In the genomic region with DNA sequence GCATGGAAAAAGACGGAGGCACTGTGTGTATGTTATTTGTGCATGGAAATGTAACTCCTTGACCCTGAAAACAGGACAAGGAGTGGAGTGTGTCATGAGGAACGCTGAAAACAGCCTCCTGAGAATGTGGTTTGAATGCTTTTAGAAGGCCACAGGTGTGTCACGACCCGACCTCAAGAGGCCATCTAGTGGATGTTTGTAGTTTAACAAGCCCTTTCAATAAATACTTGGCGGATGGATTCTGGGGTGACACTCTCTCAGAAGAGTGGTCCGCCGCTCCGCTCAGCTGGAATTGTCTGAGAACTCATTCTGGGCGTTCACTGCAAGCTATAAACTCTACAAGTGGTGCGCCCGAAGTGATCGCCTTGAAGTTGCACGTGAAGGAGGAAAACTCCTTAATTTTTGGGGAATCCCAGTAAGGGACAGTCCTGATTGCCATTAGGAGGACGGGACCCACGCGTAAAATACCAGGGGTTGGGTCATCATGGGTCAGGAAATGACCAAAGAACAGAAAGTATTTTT, we compare ENCODE assay signal across 9 cellular contexts. TPM values are rescaled to one million over a fixed set of nuclear protein-coding genes. Genes with fewer than 3 reads are reported as not detected.
DNase-seq lines count a peak whose midpoint lies in the region; ATAC-seq and TF ChIP-seq lines count a peak whose summit lies in the region.
"Not testable (repeated sequence)": the region's sequence is repeated elsewhere in the genome, so short reads cannot be mapped to it uniquely, and the experiment has no call there.
"Had no signal": no experiment of that assay in that cellular context is flagged by ENCODE, and none has a peak within 500 bp of the region (broad histone marks: within the 10 kb centered on the region; RNA-seq: fewer than 3 reads in every experiment).

No MANE protein-coding gene starts in this region.

- POLR2A ChIA-PET in Panc1 (lab: Charles Lee), result not testable (repeated sequence)

- intact Hi-C loops in Panc1 (cut with micrococcal nuclease; ENCODE audit: unreplicated experiment), result loop anchor here (1.0 kb wide), 1 partner anchor 122 kb away; no protein-coding TSS in a partner anchor

- H3K9me3 Mint-ChIP-seq in activated T-helper 17 cell treated with anti-CD3 and anti-CD28 coated beads, Interleukin-2, amount 50 U/mL, for 72 hours; memory B cell; stimulated activated effector memory CD8-positive, alpha-beta T cell treated with anti-CD3 and anti-CD28 coated beads, Interleukin-12 subunit alpha, Interleukin-12 subunit beta, amount 100 ng/mL, for 72 hours: not testable (repeated sequence)

- not testable (repeated sequence) for H3K36me3 ChIP-seq in Panc1 (ENCODE audit: control insufficient read depth, insufficient read depth, low read length)

- H3K27ac Mint-ChIP-seq in activated T-helper 17 cell treated with anti-CD3 and anti-CD28 coated beads, Interleukin-2, amount 50 U/mL, for 72 hours; memory B cell: not testable (repeated sequence)
- H3K27ac Mint-ChIP-seq in stimulated activated effector memory CD8-positive, alpha-beta T cell treated with anti-CD3 and anti-CD28 coated beads, Interleukin-12 subunit alpha, Interleukin-12 subunit beta, amount 100 ng/mL, for 72 hours, result peak overlapping the region; percentile 52

- CTCF ChIA-PET in Panc1 (lab: Charles Lee), result interaction anchor here (1.1 kb wide), 1 partner anchor 28 kb away, joined by 3 read pairs; no protein-coding TSS in a partner anchor

- not testable (repeated sequence) for H3K27ac ChIP-seq in Panc1 (ENCODE audit: low read length)
- peak overlapping the region; percentile 44 for H3K27ac ChIP-seq in epithelial cell of prostate

- not testable (repeated sequence) for BruUV-seq in Panc1 (replicated peaks; lab: Mats Ljungman, UMichigan)

- peaks cover 15% of the 10 kb centered on the region for H3K27me3 ChIP-seq in Panc1 (ENCODE audit: control insufficient read depth, insufficient read depth, low read length)

- not testable (repeated sequence) for H3K27me3 Mint-ChIP-seq in activated T-helper 17 cell treated with anti-CD3 and anti-CD28 coated beads, Interleukin-2, amount 50 U/mL, for 72 hours
- peaks cover 10% of the 10 kb centered on the region for H3K27me3 Mint-ChIP-seq in memory B cell

- not testable (repeated sequence) for H3K4me1 ChIP-seq in Panc1 (ENCODE audit: control insufficient read depth, insufficient read depth, low read length)

- not testable (repeated sequence) for H3K4me1 Mint-ChIP-seq in activated T-helper 17 cell treated with anti-CD3 and anti-CD28 coated beads, Interleukin-2, amount 50 U/mL, for 72 hours; memory B cell; stimulated activated effector memory CD8-positive, alpha-beta T cell treated with anti-CD3 and anti-CD28 coated beads, Interleukin-12 subunit alpha, Interleukin-12 subunit beta, amount 100 ng/mL, for 72 hours

- in situ Hi-C loops in Panc1 (cut with HindIII; ENCODE audit: low pct_unique_long_range_greater_than_20kb, low sequenced_read_pairs), result not testable (repeated sequence)

- H3K4me3 ChIP-seq in Panc1 (ENCODE audit: low read depth in 2 of 2, low read length in 2 of 2), result peak overlapping the region in 1 of 2 experiments; percentile 16; a peak in 2 of 4 replicates

- H3K4me3 Mint-ChIP-seq in activated T-helper 17 cell treated with anti-CD3 and anti-CD28 coated beads, Interleukin-2, amount 50 U/mL, for 72 hours, result peak overlapping the region; percentile 82
- peak overlapping the region; percentile 74 for H3K4me3 Mint-ChIP-seq in memory B cell
- peak overlapping the region; percentile 73 for H3K4me3 Mint-ChIP-seq in stimulated activated effector memory CD8-positive, alpha-beta T cell treated with anti-CD3 and anti-CD28 coated beads, Interleukin-12 subunit alpha, Interleukin-12 subunit beta, amount 100 ng/mL, for 72 hours

- H3K9me3 ChIP-seq in Panc1 (ENCODE audit: control insufficient read depth, insufficient read depth, low read depth, low read length), result not testable (repeated sequence)

- H3K36me3 Mint-ChIP-seq in activated T-helper 17 cell treated with anti-CD3 and anti-CD28 coated beads, Interleukin-2, amount 50 U/mL, for 72 hours (ENCODE audit: low read depth); memory B cell; stimulated activated effector memory CD8-positive, alpha-beta T cell treated with anti-CD3 and anti-CD28 coated beads, Interleukin-12 subunit alpha, Interleukin-12 subunit beta, amount 100 ng/mL, for 72 hours: not testable (repeated sequence)

- peak; percentile 64 for ATAC-seq in GM21423 (IDR thresholded peaks at IDR 0.05; ENCODE audit: unreplicated experiment)
- ATAC-seq in HG03521 (IDR thresholded peaks at IDR 0.05; ENCODE audit: unreplicated experiment), result peak; percentile 68
- ATAC-seq in Panc1, result peak; percentile 80
- ATAC-seq in activated T-helper 17 cell treated with anti-CD3 and anti-CD28 coated beads, Interleukin-2, amount 50 U/mL, for 72 hours (replicated peaks), result peak; percentile 76
- ATAC-seq in memory B cell (ENCODE audit: low read depth), result peak; percentile 75
- ATAC-seq in stimulated activated effector memory CD8-positive, alpha-beta T cell treated with anti-CD3 and anti-CD28 coated beads, Interleukin-12 subunit alpha, Interleukin-12 subunit beta, amount 100 ng/mL, for 72 hours, result peak; percentile 85

- DNase-seq in DMS79 treated with DMSO at 0.1 percent for 48 hours (lab: John Stamatoyannopoulos, UW) (peak; percentile 49), memory B cell (ENCODE audit: low spot score in 2 of 2) (peak in 1 of 2 donors; percentile 26)
- DNase-seq in Panc1 (ENCODE audit: low read depth, low spot score); epithelial cell of prostate (ENCODE audit: low read depth, low spot score): not testable (repeated sequence)
- peak in 1 of 2 donors; percentile 56 for DNase-seq in stimulated activated effector memory CD8-positive, alpha-beta T cell treated with anti-CD3 and anti-CD28 coated beads, Interleukin-12 subunit alpha, Interleukin-12 subunit beta, amount 100 ng/mL, for 72 hours (ENCODE audit: low spot score in 2 of 2)

- peak; percentile 86 for TF ChIP-seq CTCF in Panc1 (IDR thresholded peaks at IDR 0.05)

RNA-seq across cellular contexts. Expression of a gene that starts 33.5 kb away (rescaled TPM):
- 0.08 TPM for total RNA-seq in Panc1 (2021; ENCODE audit: unreplicated experiment)
- polyA plus RNA-seq in Panc1 (2012; ENCODE audit: insufficient read length), result not detected
- total RNA-seq in activated T-helper 17 cell treated with anti-CD3 and anti-CD28 coated beads, Interleukin-2, amount 50 U/mL, for 72 hours, result not detected
- polyA plus RNA-seq: neural cell had no signal

RNA-seq across cellular contexts. Expression of a gene that starts 44.7 kb away (rescaled TPM):
- 0.08 TPM for total RNA-seq in Panc1 (2021; ENCODE audit: unreplicated experiment)
- polyA plus RNA-seq in Panc1 (2012; ENCODE audit: insufficient read length), result not detected
- total RNA-seq in activated T-helper 17 cell treated with anti-CD3 and anti-CD28 coated beads, Interleukin-2, amount 50 U/mL, for 72 hours, result not detected
- polyA plus RNA-seq: neural cell had no signal
